In genomic region chr21:16579538-16579937, GRCh38 we compare ENCODE assay signal across 13 cellular contexts.
DNase-seq lines count a peak whose midpoint lies in the region; ATAC-seq and TF ChIP-seq lines count a peak whose summit lies in the region.
"Had no signal": no experiment of that assay in that cellular context is flagged by ENCODE, and none has a peak within 500 bp of the region (broad histone marks: within the 10 kb centered on the region; RNA-seq: fewer than 3 reads in every experiment).

No MANE protein-coding gene starts in this region.

- peak overlapping the region; percentile 28; the same call in 1 of the 2 replicates for H3K4me2 ChIP-seq in MM.1S (ENCODE audit: low read depth, low read length)

- peak overlapping the region; percentile 30; the same call in 1 of the 2 replicates for H3K9ac ChIP-seq in MM.1S (ENCODE audit: low read length)

- CTCF ChIA-PET in Caco-2 (lab: Charles Lee) = no interaction called here

- H3K27ac ChIP-seq in MM.1S (ENCODE audit: low read length) (peak overlapping the region; percentile 62; the same call in 1 of the 2 replicates), gastrocnemius medialis (peak overlapping the region; percentile 2 to 52 (median 48))

- no peaks in the 10 kb centered on the region for H3K9me2 ChIP-seq in MM.1S (replicated peaks; ENCODE audit: insufficient read depth, low read length)

- intact Hi-C loops in gastrocnemius medialis (cut with DNase I; ENCODE audit: low total_unique reads) (loop anchor here (10.0 kb wide), 1 partner anchor 385 kb away; no protein-coding TSS in a partner anchor), Caco-2 (cut with micrococcal nuclease; ENCODE audit: unreplicated experiment) (no loop called here)

- no peak for ATAC-seq in gastrocnemius medialis
- ATAC-seq: CD8-positive, alpha-beta T cell had no signal

- TF ChIP-seq CTCF in MM.1S (IDR thresholded peaks at IDR 0.05; ENCODE audit: low read length) (no peak), chondrocyte (IDR thresholded peaks at IDR 0.05) (no peak), gastrocnemius medialis (IDR thresholded peaks at IDR 0.05 in 4 of 5, conservative IDR thresholded peaks at IDR 0.05 in 1 of 5) (no peak), Caco-2 (IDR thresholded peaks at IDR 0.05; ENCODE audit: insufficient read depth in 1 of 2, low read depth in 1 of 2, low read length in 1 of 2, severe bottlenecking in 1 of 2, unreplicated experiment in 1 of 2) (no peak), glutamatergic neuron (IDR thresholded peaks at IDR 0.05; ENCODE audit: partially characterized antibody, unreplicated experiment) (no peak)

- POLR2A ChIA-PET in Caco-2 (lab: Charles Lee) = interaction anchor here (0.5 kb wide), 1 partner anchor 23 kb away, joined by 3 read pairs; no protein-coding TSS in a partner anchor

- H3K36me3 Mint-ChIP-seq in chondrocyte (ENCODE audit: low read depth) = no peaks in the 10 kb centered on the region
- H3K36me3 Mint-ChIP-seq in Caco-2 (ENCODE audit: insufficient read depth, unreplicated experiment) = no peaks in the 10 kb centered on the region
- no peaks in the 10 kb centered on the region for H3K36me3 Mint-ChIP-seq in glutamatergic neuron (ENCODE audit: unreplicated experiment)
- H3K36me3 Mint-ChIP-seq: CD8-positive, alpha-beta T cell had no signal

- H3K36me3 ChIP-seq in MM.1S (replicated peaks; ENCODE audit: insufficient read depth, low read length) = no peaks in the 10 kb centered on the region
- H3K36me3 ChIP-seq in gastrocnemius medialis = no peaks in the 10 kb centered on the region
- no peaks in the 10 kb centered on the region for H3K36me3 ChIP-seq in Caco-2 (ENCODE audit: control insufficient read depth, insufficient read depth, low read length)

- H2AFZ ChIP-seq in MM.1S (ENCODE audit: low read length) = no peak overlapping the region

- H3K27ac Mint-ChIP-seq in chondrocyte (ENCODE audit: unreplicated experiment) = peak overlapping the region; percentile 50
- H3K27ac Mint-ChIP-seq in Caco-2 (ENCODE audit: unreplicated experiment) = no peak overlapping the region
- no peak overlapping the region for H3K27ac Mint-ChIP-seq in glutamatergic neuron (ENCODE audit: unreplicated experiment)
- H3K27ac Mint-ChIP-seq: CD8-positive, alpha-beta T cell had no signal

- DNase-seq in MM.1S (peak; percentile 91), chondrocyte (ENCODE audit: low spot score) (no peak), iris pigment epithelial cell (ENCODE audit: low read depth) (peak; percentile 52), gastrocnemius medialis (no peak), Caco-2 (no peak), glutamatergic neuron (no peak)
- DNase-seq in stimulated activated naive CD4-positive, alpha-beta T cell treated with Interleukin-2 at 50 U/mL for 16 hours (lab: John Stamatoyannopoulos, UW) = no peak
- DNase-seq in activated CD4-positive, alpha-beta T cell treated with anti-CD3 and anti-CD28 coated beads, Interleukin-2, amount 50 U/mL, for 4 hours = no peak
- DNase-seq: amniotic stem cell; CD8-positive, alpha-beta T cell; NCI-H1436 treated with DMSO at 0.1 percent for 48 hours; stimulated activated CD4-positive, alpha-beta T cell treated with anti-CD3 and anti-CD28 coated beads, Interleukin-12 subunit alpha, Interleukin-12 subunit beta, amount 100 ng/mL, for 4 hours; T-helper 9 cell had no signal

- no peaks in the 10 kb centered on the region for H4K20me1 ChIP-seq in MM.1S (ENCODE audit: insufficient read depth, low read length)

- in situ Hi-C loops in gastrocnemius medialis (cut with MboI; ENCODE audit: low sequenced_read_pairs in 4 of 4) = loop anchor here in 1 of 4 donors (25.0 kb wide), 2 partner anchors 392 to 492 kb away; no protein-coding TSS in a partner anchor

- H3K4me1 ChIP-seq in MM.1S (ENCODE audit: low read length) (peaks cover 17% of the 10 kb centered on the region), gastrocnemius medialis (peaks cover 14 to 32% of the 10 kb centered on the region in 2 donors), Caco-2 (no peaks in the 10 kb centered on the region)

- no peaks in the 10 kb centered on the region for H3K27me3 ChIP-seq in MM.1S (replicated peaks; ENCODE audit: insufficient read depth, low read length)
- no peaks in the 10 kb centered on the region for H3K27me3 ChIP-seq in gastrocnemius medialis
- no peaks in the 10 kb centered on the region for H3K27me3 ChIP-seq in Caco-2 (replicated peaks; ENCODE audit: control insufficient read depth, insufficient read depth, low read length)

- H3F3A ChIP-seq in MM.1S (ENCODE audit: insufficient read depth, low read length) = peaks cover 19% of the 10 kb centered on the region

- no peak overlapping the region for H3K4me3 Mint-ChIP-seq in chondrocyte (ENCODE audit: unreplicated experiment)
- H3K4me3 Mint-ChIP-seq in Caco-2 (ENCODE audit: unreplicated experiment) = no peak overlapping the region
- no peak overlapping the region for H3K4me3 Mint-ChIP-seq in glutamatergic neuron (ENCODE audit: unreplicated experiment)
- H3K4me3 Mint-ChIP-seq: CD8-positive, alpha-beta T cell had no signal

- TF ChIP-seq POLR2A in gastrocnemius medialis (IDR thresholded peaks at IDR 0.05) = no peak

- H3K4me1 Mint-ChIP-seq in chondrocyte (ENCODE audit: low read depth) (peaks cover 41% of the 10 kb centered on the region), Caco-2 (ENCODE audit: low read depth, unreplicated experiment) (no peaks in the 10 kb centered on the region), glutamatergic neuron (ENCODE audit: low read depth, unreplicated experiment) (no peaks in the 10 kb centered on the region)

- H3K9me3 ChIP-seq in MM.1S (replicated peaks; ENCODE audit: insufficient read depth, low read length) (no peaks in the 10 kb centered on the region), gastrocnemius medialis (no peaks in the 10 kb centered on the region), Caco-2 (no peaks in the 10 kb centered on the region)

- H3K27me3 Mint-ChIP-seq in chondrocyte (ENCODE audit: low read depth) = no peaks in the 10 kb centered on the region
- H3K27me3 Mint-ChIP-seq in Caco-2 (ENCODE audit: insufficient read depth, unreplicated experiment) = no peaks in the 10 kb centered on the region
- H3K27me3 Mint-ChIP-seq in glutamatergic neuron (ENCODE audit: unreplicated experiment) = peaks cover 2% of the 10 kb centered on the region

- no peaks in the 10 kb centered on the region for H3K79me2 ChIP-seq in MM.1S (ENCODE audit: low read length)

- no TSS peak for BruUV-seq in Caco-2 (replicated peaks; lab: Mats Ljungman, UMichigan)

- peak overlapping the region; percentile 4; the same call in 1 of the 2 replicates for H3K4me3 ChIP-seq in MM.1S (ENCODE audit: low read length)
- peak overlapping the region in 2 of 4 donors; percentile 10 to 35 for H3K4me3 ChIP-seq in gastrocnemius medialis
- no peak overlapping the region for H3K4me3 ChIP-seq in Caco-2 (ENCODE audit: low read depth, low read length)

- H3K9me3 Mint-ChIP-seq in chondrocyte (ENCODE audit: low read depth) = no peaks in the 10 kb centered on the region
- H3K9me3 Mint-ChIP-seq in Caco-2 (ENCODE audit: unreplicated experiment) = no peaks in the 10 kb centered on the region
- no peaks in the 10 kb centered on the region for H3K9me3 Mint-ChIP-seq in glutamatergic neuron (ENCODE audit: unreplicated experiment)

Comparison
In these comparisons a context has a peak if more than half of its experiments do, and no peak if none do; other contexts are left out.
1. DNase-seq: peak in MM.1S (single experiment) and iris pigment epithelial cell (single experiment); none in chondrocyte (single experiment), gastrocnemius medialis (0 of 2), Caco-2 (0 of 2), stimulated activated naive CD4-positive, alpha-beta T cell treated with Interleukin-2 at 50 U/mL for 16 hours (single experiment), activated CD4-positive, alpha-beta T cell treated with anti-CD3 and anti-CD28 coated beads, Interleukin-2, amount 50 U/mL, for 4 hours (0 of 2) and glutamatergic neuron (single experiment).